Comparison of ENCODE assay signal across 17 cellular contexts in the genomic region with DNA sequence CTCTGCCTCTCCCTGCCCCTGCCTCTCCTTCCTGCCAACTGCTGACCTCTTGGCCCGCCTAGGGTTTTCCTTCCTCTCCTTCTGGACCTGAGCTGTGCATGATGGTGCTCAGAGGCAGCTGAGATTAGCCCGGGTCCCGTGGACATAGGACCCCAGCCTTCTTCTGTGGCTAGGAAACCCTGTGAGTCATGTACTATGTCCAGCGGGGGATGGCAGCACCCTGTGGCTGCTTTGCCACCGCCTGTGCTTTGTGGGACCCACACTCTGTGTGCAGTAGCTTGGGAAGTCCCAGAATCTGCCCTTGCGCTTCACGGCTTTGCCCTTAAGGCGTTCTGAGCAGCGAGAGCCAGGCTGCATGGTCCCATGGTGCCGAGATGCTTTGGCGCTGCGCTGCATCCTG.
A peak's percentile ranks its signal among the peaks of the same experiment; 100 is the strongest.
DNase-seq lines count a peak whose midpoint lies in the region; ATAC-seq lines count a peak whose summit lies in the region.
"Had no signal": no experiment of that assay in that cellular context is flagged by ENCODE, and none has a peak within 500 bp of the region (broad histone marks: within the 10 kb centered on the region; RNA-seq: fewer than 3 reads in every experiment).

No MANE protein-coding gene starts in this region.

- H3K4me1 ChIP-seq in CD4-positive, CD25-positive, alpha-beta regulatory T cell (ENCODE audit: control insufficient read depth, insufficient read depth, low read length, poor library complexity, severe bottlenecking): no peaks in the 10 kb centered on the region
- H3K4me1 ChIP-seq: left ventricle myocardium inferior, psoas muscle, tibial artery had no signal

- H3K9me3 Mint-ChIP-seq in CD4-positive, CD25-positive, alpha-beta regulatory T cell: peaks cover 0 to 9% (median 0%) of the 10 kb centered on the region in 7 donors
- H3K9me3 Mint-ChIP-seq in effector memory CD8-positive, alpha-beta T cell: peaks cover 0 to 1% of the 10 kb centered on the region in 2 donors
- no peaks in the 10 kb centered on the region for H3K9me3 Mint-ChIP-seq in activated CD8-positive, alpha-beta memory T cell treated with anti-CD3 and anti-CD28 coated beads, Interleukin-2, amount 10 ng/mL, durations not matched to agents 7 days and 5 days (ENCODE audit: low read depth)

- H3K4me1 Mint-ChIP-seq in CD4-positive, CD25-positive, alpha-beta regulatory T cell: no peaks in the 10 kb centered on the region
- H3K4me1 Mint-ChIP-seq in effector memory CD8-positive, alpha-beta T cell (ENCODE audit: low read depth in 2 of 2): peaks cover 5 to 10% of the 10 kb centered on the region in 2 donors
- H3K4me1 Mint-ChIP-seq in activated CD8-positive, alpha-beta memory T cell treated with anti-CD3 and anti-CD28 coated beads, Interleukin-2, amount 10 ng/mL, durations not matched to agents 7 days and 5 days: no peaks in the 10 kb centered on the region
- H3K4me1 Mint-ChIP-seq: neural crest cell had no signal

- no peak overlapping the region for H3K4me3 ChIP-seq in CD4-positive, CD25-positive, alpha-beta regulatory T cell (ENCODE audit: low read depth, low read length)
- H3K4me3 ChIP-seq: dorsolateral prefrontal cortex, left ventricle myocardium inferior, psoas muscle, tibial artery had no signal

- H3K4me3 Mint-ChIP-seq in CD4-positive, CD25-positive, alpha-beta regulatory T cell: no peak overlapping the region
- H3K4me3 Mint-ChIP-seq in effector memory CD8-positive, alpha-beta T cell: peak overlapping the region in 1 of 2 donors; percentile 17
- H3K4me3 Mint-ChIP-seq in activated CD8-positive, alpha-beta memory T cell treated with anti-CD3 and anti-CD28 coated beads, Interleukin-2, amount 10 ng/mL, durations not matched to agents 7 days and 5 days: no peak overlapping the region
- H3K4me3 Mint-ChIP-seq: neural crest cell had no signal

- no peaks in the 10 kb centered on the region for H3K36me3 Mint-ChIP-seq in CD4-positive, CD25-positive, alpha-beta regulatory T cell
- no peaks in the 10 kb centered on the region for H3K36me3 Mint-ChIP-seq in effector memory CD8-positive, alpha-beta T cell (ENCODE audit: insufficient read depth)
- no peaks in the 10 kb centered on the region for H3K36me3 Mint-ChIP-seq in activated CD8-positive, alpha-beta memory T cell treated with anti-CD3 and anti-CD28 coated beads, Interleukin-2, amount 10 ng/mL, durations not matched to agents 7 days and 5 days

- CTCF ChIA-PET in activated CD8-positive, alpha-beta memory T cell treated with anti-CD3 and anti-CD28 coated beads, Interleukin-2, amount 10 ng/mL, durations not matched to agents 7 days and 5 days (lab: Charles Lee): no interaction called here

- H3K27me3 ChIP-seq in CD4-positive, CD25-positive, alpha-beta regulatory T cell (ENCODE audit: control insufficient read depth, insufficient read depth, low read length): no peaks in the 10 kb centered on the region
- H3K27me3 ChIP-seq: dorsolateral prefrontal cortex, tibial artery had no signal

- peak overlapping the region; percentile 47 for H3K27ac ChIP-seq in CD4-positive, CD25-positive, alpha-beta regulatory T cell (ENCODE audit: insufficient read depth, low read length, poor library complexity, severe bottlenecking)
- H3K27ac ChIP-seq: dorsolateral prefrontal cortex, left ventricle myocardium inferior, psoas muscle, tibial artery had no signal

- H3K27me3 Mint-ChIP-seq in CD4-positive, CD25-positive, alpha-beta regulatory T cell: peaks cover 4% of the 10 kb centered on the region
- H3K27me3 Mint-ChIP-seq in effector memory CD8-positive, alpha-beta T cell: no peaks in the 10 kb centered on the region
- no peaks in the 10 kb centered on the region for H3K27me3 Mint-ChIP-seq in activated CD8-positive, alpha-beta memory T cell treated with anti-CD3 and anti-CD28 coated beads, Interleukin-2, amount 10 ng/mL, durations not matched to agents 7 days and 5 days

- no peaks in the 10 kb centered on the region for H3K9me3 ChIP-seq in CD4-positive, CD25-positive, alpha-beta regulatory T cell (ENCODE audit: control insufficient read depth in 2 of 2, low read length in 2 of 2)
- H3K9me3 ChIP-seq: psoas muscle, tibial artery had no signal

- ATAC-seq in CD4-positive, CD25-positive, alpha-beta regulatory T cell (ENCODE audit: low read depth in 2 of 2): no peak
- ATAC-seq in effector memory CD8-positive, alpha-beta T cell (replicated peaks): peak; percentile 25
- no peak for ATAC-seq in HG03460 (IDR thresholded peaks at IDR 0.05; ENCODE audit: unreplicated experiment)
- ATAC-seq in activated CD8-positive, alpha-beta memory T cell treated with anti-CD3 and anti-CD28 coated beads, Interleukin-2, amount 10 ng/mL, durations not matched to agents 7 days and 5 days: no peak

- H3K27ac Mint-ChIP-seq in CD4-positive, CD25-positive, alpha-beta regulatory T cell: no peak overlapping the region
- peak overlapping the region in 1 of 2 donors; percentile 41 for H3K27ac Mint-ChIP-seq in effector memory CD8-positive, alpha-beta T cell
- H3K27ac Mint-ChIP-seq in activated CD8-positive, alpha-beta memory T cell treated with anti-CD3 and anti-CD28 coated beads, Interleukin-2, amount 10 ng/mL, durations not matched to agents 7 days and 5 days: no peak overlapping the region

- no peaks in the 10 kb centered on the region for H3K36me3 ChIP-seq in CD4-positive, CD25-positive, alpha-beta regulatory T cell (ENCODE audit: control insufficient read depth, insufficient read depth, low read length)
- H3K36me3 ChIP-seq: left ventricle myocardium inferior, tibial artery had no signal

- DNase-seq in CD4-positive, CD25-positive, alpha-beta regulatory T cell: no peak
- DNase-seq in ELR (ENCODE audit: low read depth) (peak; percentile 24), NAMALWA (ENCODE audit: low spot score) (peak; percentile 12), NCI-H187 (lab: John Stamatoyannopoulos, UW) (no peak)
- DNase-seq in effector memory CD8-positive, alpha-beta T cell: no peak
- DNase-seq in activated CD8-positive, alpha-beta memory T cell treated with anti-CD3 and anti-CD28 coated beads, Interleukin-2, amount 10 ng/mL, durations not matched to agents 7 days and 5 days: no peak
- DNase-seq: amniotic stem cell, dorsolateral prefrontal cortex, left ventricle myocardium inferior, NCI-H1105, NCI-H2081 treated with DMSO at 0.1 percent for 48 hours, SHP77, small intestine, tibial artery had no signal

Comparison
In these comparisons a context has a peak if more than half of its experiments do, and no peak if none do; other contexts are left out.
1. DNase-seq: peak in ELR (single experiment) and NAMALWA (single experiment); none in CD4-positive, CD25-positive, alpha-beta regulatory T cell (0 of 3), effector memory CD8-positive, alpha-beta T cell (0 of 3), NCI-H187 (0 of 2) and activated CD8-positive, alpha-beta memory T cell treated with anti-CD3 and anti-CD28 coated beads, Interleukin-2, amount 10 ng/mL, durations not matched to agents 7 days and 5 days (single experiment).